Comparison of ENCODE assay signal across 40 cellular contexts in the genomic region with DNA sequence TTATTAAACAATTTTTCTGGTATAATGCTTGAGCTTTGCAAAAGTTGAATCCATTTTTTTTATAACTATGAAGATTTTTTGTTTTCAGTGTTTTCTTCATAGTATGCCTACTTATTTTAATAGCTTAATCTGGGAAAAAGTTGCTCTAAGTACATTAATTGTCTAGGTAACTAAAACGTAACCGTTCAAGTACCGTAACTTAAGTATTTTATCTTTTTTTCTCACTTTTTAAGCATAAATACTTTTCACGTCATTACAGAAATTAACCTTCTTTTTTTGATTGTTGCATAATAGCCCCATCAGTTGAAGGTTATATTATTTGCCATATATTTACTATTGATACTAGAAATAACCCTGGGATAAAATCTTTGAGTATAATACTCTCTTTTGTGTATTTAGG.
"Had no signal": no experiment of that assay in that cellular context is flagged by ENCODE, and none has a peak within 500 bp of the region (broad histone marks: within the 10 kb centered on the region; RNA-seq: fewer than 3 reads in every experiment).

No MANE protein-coding gene starts in this region.

- H3K36me3 Mint-ChIP-seq: activated naive CD4-positive, alpha-beta T cell treated with anti-CD3 and anti-CD28 coated beads, Interleukin-2, amount 10 ng/mL, durations not matched to agents 7 days and 5 days; activated naive CD4-positive, alpha-beta T cell treated with anti-CD3 and anti-CD28 coated beads, Interleukin-2, amount 50 U/mL, for 24 hours; activated naive CD4-positive, alpha-beta T cell treated with anti-CD3 and anti-CD28 coated beads, Interleukin-2, amount 50 U/mL, for 72 hours; activated naive CD8-positive, alpha-beta T cell treated with anti-CD3 and anti-CD28 coated beads for 36 hours had no signal

- H3K36me3 ChIP-seq: adrenal gland, ascending aorta, brain microvascular endothelial cell, breast epithelium, cardiac muscle cell had no signal

- FAIRE-seq: astrocyte, bronchial epithelial cell had no signal

- H3K4me3 Mint-ChIP-seq: activated naive CD4-positive, alpha-beta T cell treated with anti-CD3 and anti-CD28 coated beads for 36 hours; activated naive CD4-positive, alpha-beta T cell treated with anti-CD3 and anti-CD28 coated beads, Interleukin-2, amount 10 ng/mL, durations not matched to agents 7 days and 5 days; activated naive CD4-positive, alpha-beta T cell treated with anti-CD3 and anti-CD28 coated beads, Interleukin-2, amount 50 U/mL, for 24 hours; activated naive CD8-positive, alpha-beta T cell; activated naive CD8-positive, alpha-beta T cell treated with anti-CD3 and anti-CD28 coated beads for 36 hours; activated naive CD8-positive, alpha-beta T cell treated with anti-CD3 and anti-CD28 coated beads, Interleukin-2, amount 10 ng/mL, durations not matched to agents 7 days and 5 days; activated naive CD8-positive, alpha-beta T cell treated with anti-CD3 and anti-CD28 coated beads, Interleukin-2, amount 50 U/mL, for 24 hours; activated T-cell treated with anti-CD3 and anti-CD28 coated beads, Interleukin-2, amount 50 U/mL, for 24 hours; activated T-cell treated with anti-CD3 and anti-CD28 coated beads, Interleukin-2, amount 50 U/mL, for 72 hours; activated T-helper 1 cell treated with anti-CD3 and anti-CD28 coated beads, Interleukin-12 subunit alpha, Interleukin-12 subunit beta, Interleukin-2, Interleukin-4 antibody, amounts not matched to agents 30 ng/mL and 10 ng/mL and 1 ng/mL, durations not matched to agents 14 hours and 24 hours and 36 hours; activated T-helper 17 cell treated with anti-CD3 and anti-CD28 coated beads, Interleukin-2, amount 50 U/mL, for 72 hours; central memory CD8-positive, alpha-beta T cell had no signal

- DNase-seq: activated effector memory CD4-positive, alpha-beta T cell treated with anti-CD3 and anti-CD28 coated beads, Interleukin-2, amount 50 U/mL, for 16 hours; activated effector memory CD4-positive, alpha-beta T cell treated with Interleukin-2 at 50 U/mL for 16 hours; activated gamma-delta T cell; activated gamma-delta T cell treated with Interleukin-2 at 50 U/mL for 16 hours; activated naive CD4-positive, alpha-beta T cell; activated naive CD4-positive, alpha-beta T cell treated with anti-CD3 and anti-CD28 coated beads for 36 hours; activated naive CD4-positive, alpha-beta T cell treated with anti-CD3 and anti-CD28 coated beads, Interleukin-2, amount 10 ng/mL, durations not matched to agents 7 days and 5 days; activated naive CD4-positive, alpha-beta T cell treated with anti-CD3 and anti-CD28 coated beads, Interleukin-2, amount 50 U/mL, for 16 hours; activated naive CD4-positive, alpha-beta T cell treated with Interleukin-2 at 50 U/mL for 16 hours; activated naive CD8-positive, alpha-beta T cell treated with anti-CD3 and anti-CD28 coated beads for 36 hours; activated naive CD8-positive, alpha-beta T cell treated with anti-CD3 and anti-CD28 coated beads, Interleukin-2, amount 10 ng/mL, durations not matched to agents 7 days and 5 days; activated naive CD8-positive, alpha-beta T cell treated with anti-CD3 and anti-CD28 coated beads, Interleukin-2, amount 50 U/mL, for 24 hours; activated T-cell treated with anti-CD3 and anti-CD28 coated beads for 4 hours; activated T-cell treated with anti-CD3 and anti-CD28 coated beads, Interleukin-2, amount 50 U/mL, for 1 hour; activated T-cell treated with anti-CD3 and anti-CD28 coated beads, Interleukin-2, amount 50 U/mL, for 24 hours; activated T-cell treated with anti-CD3 and anti-CD28 coated beads, Interleukin-2, amount 50 U/mL, for 48 hours; activated T-cell treated with anti-CD3 and anti-CD28 coated beads, Interleukin-2, amount 50 U/mL, for 72 hours; adrenal gland; amniotic stem cell; amygdala; anterior cingulate cortex; aorta; body of pancreas; brain microvascular endothelial cell; caudate nucleus; central memory CD4-positive, alpha-beta T cell; cerebellar nuclear complex had no signal

- H3K4me1 Mint-ChIP-seq: activated naive CD4-positive, alpha-beta T cell treated with anti-CD3 and anti-CD28 coated beads, Interleukin-2, amount 10 ng/mL, durations not matched to agents 7 days and 5 days; activated naive CD8-positive, alpha-beta T cell treated with anti-CD3 and anti-CD28 coated beads, Interleukin-2, amount 10 ng/mL, durations not matched to agents 7 days and 5 days; activated naive CD8-positive, alpha-beta T cell treated with anti-CD3 and anti-CD28 coated beads, Interleukin-2, amount 50 U/mL, for 24 hours; activated T-helper 17 cell treated with anti-CD3 and anti-CD28 coated beads, Interleukin-2, amount 50 U/mL, for 72 hours had no signal

- H3K27ac Mint-ChIP-seq: activated naive CD4-positive, alpha-beta T cell treated with anti-CD3 and anti-CD28 coated beads for 36 hours; activated naive CD4-positive, alpha-beta T cell treated with anti-CD3 and anti-CD28 coated beads, Interleukin-2, amount 10 ng/mL, durations not matched to agents 7 days and 5 days; activated naive CD4-positive, alpha-beta T cell treated with anti-CD3 and anti-CD28 coated beads, Interleukin-2, amount 50 U/mL, for 24 hours; activated naive CD4-positive, alpha-beta T cell treated with anti-CD3 and anti-CD28 coated beads, Interleukin-2, amount 50 U/mL, for 72 hours; activated naive CD8-positive, alpha-beta T cell; activated naive CD8-positive, alpha-beta T cell treated with anti-CD3 and anti-CD28 coated beads for 36 hours; activated naive CD8-positive, alpha-beta T cell treated with anti-CD3 and anti-CD28 coated beads, Interleukin-2, amount 10 ng/mL, durations not matched to agents 7 days and 5 days; activated naive CD8-positive, alpha-beta T cell treated with anti-CD3 and anti-CD28 coated beads, Interleukin-2, amount 50 U/mL, for 24 hours; activated T-cell treated with anti-CD3 and anti-CD28 coated beads, Interleukin-2, amount 50 U/mL, for 24 hours; activated T-cell treated with anti-CD3 and anti-CD28 coated beads, Interleukin-2, amount 50 U/mL, for 72 hours; activated T-helper 1 cell treated with anti-CD3 and anti-CD28 coated beads, Interleukin-12 subunit alpha, Interleukin-12 subunit beta, Interleukin-2, Interleukin-4 antibody, amounts not matched to agents 30 ng/mL and 10 ng/mL and 1 ng/mL, durations not matched to agents 14 hours and 24 hours and 36 hours; activated T-helper 17 cell treated with anti-CD3 and anti-CD28 coated beads, Interleukin-2, amount 50 U/mL, for 72 hours; activated T-helper 2 cell treated with anti-CD3 and anti-CD28 coated beads, Interferon-gamma antibody, Interleukin-2, Interleukin-4, amounts not matched to agents 10 μg/mL and 5 μg/mL and 100 μg/mL, durations not matched to agents 14 hours and 24 hours and 36 hours had no signal

- H3K27ac ChIP-seq: adrenal gland, ascending aorta, body of pancreas, brain microvascular endothelial cell, breast epithelium, cardiac muscle cell had no signal

- H3K9me3 Mint-ChIP-seq: activated naive CD4-positive, alpha-beta T cell treated with anti-CD3 and anti-CD28 coated beads for 36 hours; activated naive CD4-positive, alpha-beta T cell treated with anti-CD3 and anti-CD28 coated beads, Interleukin-2, amount 10 ng/mL, durations not matched to agents 7 days and 5 days; activated naive CD4-positive, alpha-beta T cell treated with anti-CD3 and anti-CD28 coated beads, Interleukin-2, amount 50 U/mL, for 24 hours; activated naive CD4-positive, alpha-beta T cell treated with anti-CD3 and anti-CD28 coated beads, Interleukin-2, amount 50 U/mL, for 72 hours; activated naive CD8-positive, alpha-beta T cell treated with anti-CD3 and anti-CD28 coated beads for 36 hours; activated naive CD8-positive, alpha-beta T cell treated with anti-CD3 and anti-CD28 coated beads, Interleukin-2, amount 10 ng/mL, durations not matched to agents 7 days and 5 days; activated naive CD8-positive, alpha-beta T cell treated with anti-CD3 and anti-CD28 coated beads, Interleukin-2, amount 50 U/mL, for 24 hours; activated T-cell treated with anti-CD3 and anti-CD28 coated beads, Interleukin-2, amount 50 U/mL, for 24 hours; activated T-cell treated with anti-CD3 and anti-CD28 coated beads, Interleukin-2, amount 50 U/mL, for 72 hours; activated T-helper 1 cell treated with anti-CD3 and anti-CD28 coated beads, Interleukin-12 subunit alpha, Interleukin-12 subunit beta, Interleukin-2, Interleukin-4 antibody, amounts not matched to agents 30 ng/mL and 10 ng/mL and 1 ng/mL, durations not matched to agents 14 hours and 24 hours and 36 hours; activated T-helper 17 cell treated with anti-CD3 and anti-CD28 coated beads, Interleukin-2, amount 50 U/mL, for 72 hours; activated T-helper 2 cell treated with anti-CD3 and anti-CD28 coated beads, Interferon-gamma antibody, Interleukin-2, Interleukin-4, amounts not matched to agents 10 μg/mL and 5 μg/mL and 100 μg/mL, durations not matched to agents 14 hours and 24 hours and 36 hours; brain; central memory CD8-positive, alpha-beta T cell had no signal

- H3K27me3 ChIP-seq: adrenal gland, ascending aorta, body of pancreas, brain microvascular endothelial cell, breast epithelium, cardiac muscle cell had no signal

- H3K27me3 Mint-ChIP-seq: activated naive CD4-positive, alpha-beta T cell treated with anti-CD3 and anti-CD28 coated beads, Interleukin-2, amount 50 U/mL, for 24 hours; activated naive CD8-positive, alpha-beta T cell; activated naive CD8-positive, alpha-beta T cell treated with anti-CD3 and anti-CD28 coated beads for 36 hours; activated naive CD8-positive, alpha-beta T cell treated with anti-CD3 and anti-CD28 coated beads, Interleukin-2, amount 50 U/mL, for 24 hours; activated T-cell treated with anti-CD3 and anti-CD28 coated beads, Interleukin-2, amount 50 U/mL, for 24 hours; activated T-helper 17 cell treated with anti-CD3 and anti-CD28 coated beads, Interleukin-2, amount 50 U/mL, for 72 hours; brain; central memory CD8-positive, alpha-beta T cell had no signal

- H3K4me1 ChIP-seq: adrenal gland, body of pancreas, breast epithelium had no signal

- ATAC-seq: activated naive CD4-positive, alpha-beta T cell treated with anti-CD3 and anti-CD28 coated beads, Interleukin-2, amount 50 U/mL, for 72 hours; activated naive CD8-positive, alpha-beta T cell treated with anti-CD3 and anti-CD28 coated beads, Interleukin-2, amount 50 U/mL, for 24 hours; activated T-cell treated with anti-CD3 and anti-CD28 coated beads, Interleukin-2, amount 50 U/mL, for 72 hours; activated T-helper 17 cell treated with anti-CD3 and anti-CD28 coated beads, Interleukin-2, amount 50 U/mL, for 72 hours; body of pancreas had no signal

- H3K4me3 ChIP-seq: adrenal gland, ascending aorta, body of pancreas, breast epithelium, cardiac muscle cell had no signal

- H3K9me3 ChIP-seq: adrenal gland, ascending aorta, body of pancreas, breast epithelium had no signal
